ENCODE assay signal across 23 cellular contexts in the genomic region with DNA sequence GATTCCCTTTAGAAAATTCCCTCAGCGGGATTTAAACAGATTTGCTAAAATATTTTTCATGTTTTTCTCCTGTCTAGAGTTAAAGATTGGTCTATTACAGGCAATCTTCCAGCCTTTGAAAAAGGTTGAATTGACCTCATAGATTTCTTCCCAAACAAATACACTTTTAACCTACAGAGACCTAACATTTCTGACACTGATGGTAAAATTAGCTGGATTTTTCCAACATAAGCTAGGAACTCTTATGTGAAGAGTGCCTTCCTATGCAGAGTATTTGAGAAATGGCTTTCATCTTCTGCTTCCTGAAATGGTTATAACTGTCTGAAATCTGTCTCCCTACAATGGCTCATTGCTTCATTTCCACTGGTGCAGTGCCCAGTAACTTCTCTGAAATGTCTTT.
"Had no signal": no experiment of that assay in that cellular context is flagged by ENCODE, and none has a peak within 500 bp of the region (broad histone marks: within the 10 kb centered on the region; RNA-seq: fewer than 3 reads in every experiment).

No MANE protein-coding gene starts in this region.

- H3K4me3 ChIP-seq: SJSA1 had no signal

- H3K27me3 ChIP-seq: SJSA1 had no signal

- H3K27ac ChIP-seq: KMS-11, SJSA1 had no signal

- H3K4me2 ChIP-seq: KMS-11, SK-N-SH had no signal

- DNase-seq: IMR-90, Kasumi-1, MM.1S, NCI-H1092 treated with DMSO at 0.1 percent for 48 hours, NCI-H1436, NCI-H187, NCI-H2029, NCI-H2081 treated with DMSO at 0.1 percent for 48 hours, NCI-H2171, NCI-H226, NCI-H446, NCI-H510A, NCI-H524 treated with DMSO at 0.1 percent for 48 hours, NCI-H69, NCI-H774, Right ventricle myocardium superior, RPMI8226, SIG-M5, SK-N-SH had no signal

- ATAC-seq: HepG2 had no signal

- H3K9ac ChIP-seq: KMS-11, SK-N-SH had no signal

- H3K36me3 ChIP-seq: SJSA1 had no signal

- H3K9me3 ChIP-seq: SJSA1, SK-N-SH had no signal

- FAIRE-seq: HepG2, RCC 7860 had no signal
